Comparison of ENCODE assay signal across 1 cellular context in the genomic region with DNA sequence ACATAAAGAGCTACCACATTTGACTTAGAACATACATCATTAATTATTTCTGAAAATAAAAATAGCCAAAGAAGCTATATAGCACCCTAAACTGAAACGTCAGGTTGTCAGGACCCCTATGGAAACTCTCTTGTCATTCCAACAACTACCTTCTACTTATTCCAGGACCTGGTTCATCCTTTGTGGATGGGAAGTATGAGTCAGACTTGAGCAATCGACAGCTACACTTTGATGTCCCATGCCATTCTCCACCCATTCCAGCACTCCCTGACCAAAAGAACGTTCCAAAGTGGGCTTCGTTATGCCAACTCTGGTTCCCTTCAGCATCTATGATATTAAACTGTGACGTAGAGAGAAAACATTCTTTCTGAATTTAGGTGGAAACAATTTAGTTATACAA.
TF ChIP-seq lines count a peak whose summit lies in the region.

No MANE protein-coding gene starts in this region.

TF ChIP-seq in GM23338, 12 proteins besides CTCF, POLR2A, EP300 and RAD21 (continued from another document):
- TF ChIP-seq, protein P1, sequence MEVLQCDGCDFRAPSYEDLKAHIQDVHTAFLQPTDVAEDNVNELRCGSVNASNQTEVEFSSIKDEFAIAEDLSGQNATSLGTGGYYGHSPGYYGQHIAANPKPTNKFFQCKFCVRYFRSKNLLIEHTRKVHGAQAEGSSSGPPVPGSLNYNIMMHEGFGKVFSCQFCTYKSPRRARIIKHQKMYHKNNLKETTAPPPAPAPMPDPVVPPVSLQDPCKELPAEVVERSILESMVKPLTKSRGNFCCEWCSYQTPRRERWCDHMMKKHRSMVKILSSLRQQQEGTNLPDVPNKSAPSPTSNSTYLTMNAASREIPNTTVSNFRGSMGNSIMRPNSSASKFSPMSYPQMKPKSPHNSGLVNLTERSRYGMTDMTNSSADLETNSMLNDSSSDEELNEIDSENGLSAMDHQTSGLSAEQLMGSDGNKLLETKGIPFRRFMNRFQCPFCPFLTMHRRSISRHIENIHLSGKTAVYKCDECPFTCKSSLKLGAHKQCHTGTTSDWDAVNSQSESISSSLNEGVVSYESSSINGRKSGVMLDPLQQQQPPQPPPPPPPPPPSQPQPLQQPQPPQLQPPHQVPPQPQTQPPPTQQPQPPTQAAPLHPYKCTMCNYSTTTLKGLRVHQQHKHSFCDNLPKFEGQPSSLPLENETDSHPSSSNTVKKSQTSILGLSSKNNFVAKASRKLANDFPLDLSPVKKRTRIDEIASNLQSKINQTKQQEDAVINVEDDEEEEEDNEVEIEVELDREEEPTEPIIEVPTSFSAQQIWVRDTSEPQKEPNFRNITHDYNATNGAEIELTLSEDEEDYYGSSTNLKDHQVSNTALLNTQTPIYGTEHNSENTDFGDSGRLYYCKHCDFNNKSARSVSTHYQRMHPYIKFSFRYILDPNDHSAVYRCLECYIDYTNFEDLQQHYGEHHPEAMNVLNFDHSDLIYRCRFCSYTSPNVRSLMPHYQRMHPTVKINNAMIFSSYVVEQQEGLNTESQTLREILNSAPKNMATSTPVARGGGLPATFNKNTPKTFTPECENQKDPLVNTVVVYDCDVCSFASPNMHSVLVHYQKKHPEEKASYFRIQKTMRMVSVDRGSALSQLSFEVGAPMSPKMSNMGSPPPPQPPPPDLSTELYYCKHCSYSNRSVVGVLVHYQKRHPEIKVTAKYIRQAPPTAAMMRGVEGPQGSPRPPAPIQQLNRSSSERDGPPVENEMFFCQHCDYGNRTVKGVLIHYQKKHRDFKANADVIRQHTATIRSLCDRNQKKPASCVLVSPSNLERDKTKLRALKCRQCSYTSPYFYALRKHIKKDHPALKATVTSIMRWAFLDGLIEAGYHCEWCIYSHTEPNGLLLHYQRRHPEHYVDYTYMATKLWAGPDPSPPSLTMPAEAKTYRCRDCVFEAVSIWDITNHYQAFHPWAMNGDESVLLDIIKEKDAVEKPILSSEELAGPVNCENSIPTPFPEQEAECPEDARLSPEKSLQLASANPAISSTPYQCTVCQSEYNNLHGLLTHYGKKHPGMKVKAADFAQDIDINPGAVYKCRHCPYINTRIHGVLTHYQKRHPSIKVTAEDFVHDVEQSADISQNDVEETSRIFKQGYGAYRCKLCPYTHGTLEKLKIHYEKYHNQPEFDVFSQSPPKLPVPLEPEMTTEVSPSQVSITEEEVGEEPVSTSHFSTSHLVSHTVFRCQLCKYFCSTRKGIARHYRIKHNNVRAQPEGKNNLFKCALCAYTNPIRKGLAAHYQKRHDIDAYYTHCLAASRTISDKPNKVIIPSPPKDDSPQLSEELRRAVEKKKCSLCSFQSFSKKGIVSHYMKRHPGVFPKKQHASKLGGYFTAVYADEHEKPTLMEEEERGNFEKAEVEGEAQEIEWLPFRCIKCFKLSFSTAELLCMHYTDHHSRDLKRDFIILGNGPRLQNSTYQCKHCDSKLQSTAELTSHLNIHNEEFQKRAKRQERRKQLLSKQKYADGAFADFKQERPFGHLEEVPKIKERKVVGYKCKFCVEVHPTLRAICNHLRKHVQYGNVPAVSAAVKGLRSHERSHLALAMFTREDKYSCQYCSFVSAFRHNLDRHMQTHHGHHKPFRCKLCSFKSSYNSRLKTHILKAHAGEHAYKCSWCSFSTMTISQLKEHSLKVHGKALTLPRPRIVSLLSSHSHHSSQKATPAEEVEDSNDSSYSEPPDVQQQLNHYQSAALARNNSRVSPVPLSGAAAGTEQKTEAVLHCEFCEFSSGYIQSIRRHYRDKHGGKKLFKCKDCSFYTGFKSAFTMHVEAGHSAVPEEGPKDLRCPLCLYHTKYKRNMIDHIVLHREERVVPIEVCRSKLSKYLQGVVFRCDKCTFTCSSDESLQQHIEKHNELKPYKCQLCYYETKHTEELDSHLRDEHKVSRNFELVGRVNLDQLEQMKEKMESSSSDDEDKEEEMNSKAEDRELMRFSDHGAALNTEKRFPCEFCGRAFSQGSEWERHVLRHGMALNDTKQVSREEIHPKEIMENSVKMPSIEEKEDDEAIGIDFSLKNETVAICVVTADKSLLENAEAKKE (CRISPR knock-in tag; IDR thresholded peaks at IDR 0.05), result no peak
- no peak for TF ChIP-seq EZH2 (IDR thresholded peaks at IDR 0.05; ENCODE audit: low read depth, unreplicated experiment)
- TF ChIP-seq EZH2phosphoT487 (IDR thresholded peaks at IDR 0.05; ENCODE audit: unreplicated experiment), result no peak
- no peak for TF ChIP-seq STAT1 (IDR thresholded peaks at IDR 0.05; ENCODE audit: unreplicated experiment)
- TF ChIP-seq ZNF331 (CRISPR knock-in tag; IDR thresholded peaks at IDR 0.05; ENCODE audit: low read depth), result no peak
- TF ChIP-seq NANOG (IDR thresholded peaks at IDR 0.05; ENCODE audit: borderline replicate concordance), result no peak
- no peak for TF ChIP-seq JUNB (IDR thresholded peaks at IDR 0.05; ENCODE audit: unreplicated experiment)
- TF ChIP-seq, protein P2, sequence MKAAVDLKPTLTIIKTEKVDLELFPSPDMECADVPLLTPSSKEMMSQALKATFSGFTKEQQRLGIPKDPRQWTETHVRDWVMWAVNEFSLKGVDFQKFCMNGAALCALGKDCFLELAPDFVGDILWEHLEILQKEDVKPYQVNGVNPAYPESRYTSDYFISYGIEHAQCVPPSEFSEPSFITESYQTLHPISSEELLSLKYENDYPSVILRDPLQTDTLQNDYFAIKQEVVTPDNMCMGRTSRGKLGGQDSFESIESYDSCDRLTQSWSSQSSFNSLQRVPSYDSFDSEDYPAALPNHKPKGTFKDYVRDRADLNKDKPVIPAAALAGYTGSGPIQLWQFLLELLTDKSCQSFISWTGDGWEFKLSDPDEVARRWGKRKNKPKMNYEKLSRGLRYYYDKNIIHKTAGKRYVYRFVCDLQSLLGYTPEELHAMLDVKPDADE (IDR thresholded peaks at IDR 0.05), result no peak
